ENCODE assay signal across 18 cellular contexts in the genomic region with DNA sequence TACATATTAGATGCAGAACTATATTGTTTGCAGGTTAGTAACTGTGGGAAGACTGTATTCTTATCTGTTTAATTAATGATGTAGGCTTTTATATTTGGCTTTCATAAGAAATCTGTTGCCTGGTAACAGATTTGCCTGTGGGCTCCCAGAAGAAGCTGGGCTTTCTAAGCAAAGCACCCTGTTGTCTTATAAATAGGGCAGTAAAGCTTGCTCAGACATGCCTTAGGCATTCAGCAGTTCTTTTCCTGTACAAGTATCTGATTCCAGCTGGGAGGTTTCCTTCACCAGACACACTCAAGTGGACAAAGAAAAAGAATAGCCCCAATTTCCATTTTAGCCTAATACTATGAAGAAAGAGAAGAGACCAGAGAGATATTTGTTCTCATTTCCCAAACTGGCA.
A peak's percentile ranks its signal among the peaks of the same experiment; 100 is the strongest.
DNase-seq lines count a peak whose midpoint lies in the region; ATAC-seq and TF ChIP-seq lines count a peak whose summit lies in the region.
"Had no signal": no experiment of that assay in that cellular context is flagged by ENCODE, and none has a peak within 500 bp of the region (broad histone marks: within the 10 kb centered on the region; RNA-seq: fewer than 3 reads in every experiment).

No MANE protein-coding gene starts in this region.

- H3K36me3 ChIP-seq in esophagus muscularis mucosa, result no peaks in the 10 kb centered on the region
- H3K36me3 ChIP-seq: thoracic aorta had no signal

- no peak for TF ChIP-seq EP300 in esophagus muscularis mucosa (IDR thresholded peaks at IDR 0.05)

- intact Hi-C loops in esophagus muscularis mucosa (cut with DNase I), result no loop called here

- no peak for ATAC-seq in GM18520 (IDR thresholded peaks at IDR 0.05; ENCODE audit: unreplicated experiment)
- ATAC-seq: GM23338; left lobe of liver; naive thymus-derived CD4-positive, alpha-beta T cell; T-cell had no signal

- TF ChIP-seq CTCF in esophagus muscularis mucosa (IDR thresholded peaks at IDR 0.05), result no peak

- H3K27ac ChIP-seq in esophagus muscularis mucosa (replicated peaks in 1 of 4), result no peak overlapping the region
- H3K27ac ChIP-seq: dorsolateral prefrontal cortex, thoracic aorta had no signal

- H3K4me1 ChIP-seq in esophagus muscularis mucosa, result no peaks in the 10 kb centered on the region

- TF ChIP-seq POLR2A in esophagus muscularis mucosa (IDR thresholded peaks at IDR 0.05; ENCODE audit: low read depth), result no peak

- H3K4me3 ChIP-seq in skeletal muscle cell (ENCODE audit: low read depth, low read length) (no peak overlapping the region), esophagus muscularis mucosa (no peak overlapping the region)
- H3K4me3 ChIP-seq: GM23338, thoracic aorta had no signal

- no peaks in the 10 kb centered on the region for H3K27me3 ChIP-seq in esophagus muscularis mucosa
- H3K27me3 ChIP-seq: dorsolateral prefrontal cortex had no signal

- DNase-seq in NCI-H510A treated with DMSO at 0.1 percent for 48 hours (lab: John Stamatoyannopoulos, UW) (peak; percentile 11), NCI-H510A (lab: John Stamatoyannopoulos, UW) (no peak), NCI-H345 (lab: John Stamatoyannopoulos, UW) (peak; percentile 47), cerebellum (ENCODE audit: low spot score) (peak; percentile 26), skeletal muscle cell (ENCODE audit: low read depth) (peak; percentile 0), esophagus muscularis mucosa (ENCODE audit: extremely low spot score) (no peak)
- DNase-seq in activated CD4-positive, alpha-beta T cell treated with anti-CD3 and anti-CD28 coated beads, Interleukin-2, amount 50 U/mL, for 4 hours, result no peak
- DNase-seq: activated CD4-positive, CD25-positive, alpha-beta regulatory T cell; activated naive CD4-positive, alpha-beta T cell; CD4-positive, alpha-beta memory T cell; naive thymus-derived CD4-positive, alpha-beta T cell; stimulated activated CD4-positive, alpha-beta T cell treated with anti-CD3 and anti-CD28 coated beads, Interleukin-2, amount 100 ng/mL, for 24 hours; T-cell had no signal

- H3K9me3 ChIP-seq in esophagus muscularis mucosa, result no peaks in the 10 kb centered on the region
- H3K9me3 ChIP-seq: thoracic aorta had no signal

Comparison
In these comparisons a context has a peak if more than half of its experiments do, and no peak if none do; other contexts are left out.
1. DNase-seq: peak in NCI-H510A treated with DMSO at 0.1 percent for 48 hours (single experiment), NCI-H345 (single experiment), cerebellum (single experiment) and skeletal muscle cell (single experiment); none in NCI-H510A (single experiment), esophagus muscularis mucosa (single experiment) and activated CD4-positive, alpha-beta T cell treated with anti-CD3 and anti-CD28 coated beads, Interleukin-2, amount 50 U/mL, for 4 hours (0 of 2).